In the genomic region with DNA sequence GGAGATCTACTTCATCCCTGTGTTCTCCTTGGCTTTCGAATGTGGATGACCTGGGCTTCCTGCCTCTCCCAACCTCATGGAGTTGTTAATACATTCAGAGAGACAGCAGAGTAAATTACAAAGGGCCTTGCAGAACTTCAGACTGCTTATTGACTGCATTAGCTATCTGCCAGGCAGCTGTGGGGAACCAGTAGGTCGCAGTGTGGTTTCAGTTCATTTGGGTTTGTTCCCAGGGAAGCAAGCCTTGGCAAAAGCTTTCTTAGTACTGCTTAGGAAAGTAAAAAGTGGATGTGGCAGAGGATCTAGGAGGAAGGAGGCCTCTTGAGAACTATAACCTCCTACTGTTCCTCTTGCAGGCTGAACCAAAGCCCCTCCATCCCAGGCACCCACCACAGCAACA, we compare ENCODE assay signal across 14 cellular contexts. TPM values are rescaled to one million over a fixed set of nuclear protein-coding genes. Genes with fewer than 3 reads are reported as not detected.
A peak's percentile ranks its signal among the peaks of the same experiment; 100 is the strongest.
DNase-seq lines count a peak whose midpoint lies in the region; ATAC-seq, FAIRE-seq and TF ChIP-seq lines count a peak whose summit lies in the region.
"Had no signal": no experiment of that assay in that cellular context is flagged by ENCODE, and none has a peak within 500 bp of the region (broad histone marks: within the 10 kb centered on the region; RNA-seq: fewer than 3 reads in every experiment).

No MANE protein-coding gene starts in this region.

- intact Hi-C loops in right lobe of liver (cut with DNase I): no loop called here
- intact Hi-C loops in HepG2 (cut with micrococcal nuclease; ENCODE audit: unreplicated experiment): no loop called here
- intact Hi-C loops in lower lobe of right lung (cut with DNase I): no loop called here

- no peak for TF ChIP-seq EP300 in HepG2 (IDR thresholded peaks at IDR 0.05; ENCODE audit: low read depth in 2 of 2, low read length in 2 of 2)
- no peak for TF ChIP-seq EP300 in HepG2 (CRISPR knock-in tag; IDR thresholded peaks at IDR 0.05; ENCODE audit: borderline replicate concordance)

- no peak for FAIRE-seq in HepG2 (lab: Jason Lieb, UNC)

- POLR2A ChIA-PET in HepG2 (lab: Yijun Ruan, JAX): no interaction called here

- BruUV-seq in HepG2 (replicated peaks; lab: Mats Ljungman, UMichigan): no TSS peak

- H4K20me1 ChIP-seq in HepG2 (ENCODE audit: insufficient read depth, low read length): no peaks in the 10 kb centered on the region

- H3K4me3 Mint-ChIP-seq in glutamatergic neuron (ENCODE audit: unreplicated experiment): no peak overlapping the region
- H3K4me3 Mint-ChIP-seq: mesothelial cell of epicardium, WTC11 had no signal

- H3K36me3 ChIP-seq in right lobe of liver (no peaks in the 10 kb centered on the region), HepG2 (replicated peaks in 1 of 2; ENCODE audit: control insufficient read depth in 1 of 2, insufficient read depth in 2 of 2, low read length in 2 of 2) (no peaks in the 10 kb centered on the region), lower lobe of right lung (no peaks in the 10 kb centered on the region)

- CTCF ChIA-PET in HepG2 (lab: Yijun Ruan, JAX; ENCODE audit: low intra/inter-chr PET ratio, low total read pairs): no interaction called here

- no peak overlapping the region for H3K27ac ChIP-seq in right lobe of liver
- H3K27ac ChIP-seq in HepG2 (ENCODE audit: extremely low read length, insufficient read depth, low read length): no peak overlapping the region
- H3K27ac ChIP-seq in lower lobe of right lung: no peak overlapping the region

- no peaks in the 10 kb centered on the region for H3K79me2 ChIP-seq in HepG2 (ENCODE audit: insufficient read depth, low read length)

- no peak overlapping the region for H3K27ac Mint-ChIP-seq in glutamatergic neuron (ENCODE audit: unreplicated experiment)
- H3K27ac Mint-ChIP-seq: mesothelial cell of epicardium, WTC11 had no signal

- H3K4me1 Mint-ChIP-seq in glutamatergic neuron (ENCODE audit: low read depth, unreplicated experiment): no peaks in the 10 kb centered on the region
- H3K4me1 Mint-ChIP-seq: mesothelial cell of epicardium had no signal

- H3K9me3 ChIP-seq in right lobe of liver (no peaks in the 10 kb centered on the region), HepG2 (ENCODE audit: low read length) (no peaks in the 10 kb centered on the region), lower lobe of right lung (no peaks in the 10 kb centered on the region)

- no peak for TF ChIP-seq CTCF in right lobe of liver (IDR thresholded peaks at IDR 0.05)
- TF ChIP-seq CTCF in HepG2 (CRISPR knock-in tag; IDR thresholded peaks at IDR 0.05): no peak
- peak; percentile 44 for TF ChIP-seq CTCF in choroid plexus epithelial cell (conservative IDR thresholded peaks at IDR 0.05; ENCODE audit: low read depth, low read length)
- no peak for TF ChIP-seq CTCF in lower lobe of right lung (IDR thresholded peaks at IDR 0.05)
- no peak for TF ChIP-seq CTCF in glutamatergic neuron (IDR thresholded peaks at IDR 0.05; ENCODE audit: partially characterized antibody, unreplicated experiment)

- no peak overlapping the region for H3K4me3 ChIP-seq in right lobe of liver
- H3K4me3 ChIP-seq in HepG2 (replicated peaks in 1 of 3; ENCODE audit: insufficient read depth in 1 of 3, low read depth in 2 of 3, low read length in 3 of 3): no peak overlapping the region
- no peak overlapping the region for H3K4me3 ChIP-seq in choroid plexus epithelial cell (ENCODE audit: low read depth, low read length)
- H3K4me3 ChIP-seq in lower lobe of right lung: no peak overlapping the region

- no peak for TF ChIP-seq RAD21 in HepG2 (CRISPR knock-in tag; IDR thresholded peaks at IDR 0.05)

- H3K36me3 Mint-ChIP-seq in glutamatergic neuron (ENCODE audit: unreplicated experiment): peaks cover 5% of the 10 kb centered on the region
- H3K36me3 Mint-ChIP-seq: mesothelial cell of epicardium, WTC11 had no signal

- ATAC-seq in right lobe of liver: peak; percentile 30 to 75 (median 50)
- no peak for ATAC-seq in HepG2
- peak; percentile 10 to 50 for ATAC-seq in lower lobe of right lung
- ATAC-seq in HG02973 (IDR thresholded peaks at IDR 0.05; ENCODE audit: unreplicated experiment): no peak
- ATAC-seq: WTC11 had no signal

- no peak overlapping the region for H3K4me2 ChIP-seq in HepG2 (ENCODE audit: low read depth, low read length)

- H2AFZ ChIP-seq in HepG2 (ENCODE audit: low read length): no peak overlapping the region

- TF ChIP-seq POLR2A in right lobe of liver (IDR thresholded peaks at IDR 0.05) (no peak), HepG2 (IDR thresholded peaks at IDR 0.05; ENCODE audit: insufficient read depth in 1 of 2, low read depth in 2 of 2, low read length in 2 of 2) (no peak)

- in situ Hi-C loops in HepG2 (cut with HindIII; ENCODE audit: extremely low pct_ligation_motif_present, low pct_unique_long_range_greater_than_20kb): loop anchor here (5.0 kb wide), 1 partner anchor 83 kb away; no protein-coding TSS in a partner anchor

- peaks cover 1% of the 10 kb centered on the region for H3K27me3 Mint-ChIP-seq in glutamatergic neuron (ENCODE audit: unreplicated experiment)

- no peak for DNase-seq in right lobe of liver
- no peak for DNase-seq in HepG2 (ENCODE audit: low spot score)
- DNase-seq in choroid plexus epithelial cell (ENCODE audit: low read depth): peak; percentile 92
- no peak for DNase-seq in lower lobe of right lung
- DNase-seq in amniotic stem cell (lab: John Stamatoyannopoulos, UW): no peak
- DNase-seq in foreskin melanocyte: no peak
- DNase-seq in glutamatergic neuron: no peak
- DNase-seq: ACHN, cortex of kidney, NCI-H446 had no signal

- H3K9ac ChIP-seq in HepG2 (ENCODE audit: insufficient read depth, low read depth, low read length): no peak overlapping the region

- H3K4me1 ChIP-seq in right lobe of liver (no peaks in the 10 kb centered on the region), HepG2 (ENCODE audit: insufficient read depth, low read length) (peaks cover 7% of the 10 kb centered on the region), lower lobe of right lung (peaks cover 9% of the 10 kb centered on the region)

- H3K9me3 Mint-ChIP-seq in glutamatergic neuron (ENCODE audit: unreplicated experiment): no peaks in the 10 kb centered on the region

- H3K27me3 ChIP-seq in right lobe of liver (no peaks in the 10 kb centered on the region), HepG2 (ENCODE audit: control insufficient read depth in 1 of 2, insufficient read depth in 2 of 2, low read length in 2 of 2) (peaks cover 0 to 17% of the 10 kb centered on the region in 2 experiments; a peak in 2 of 5 replicates), lower lobe of right lung (ENCODE audit: low read depth) (no peaks in the 10 kb centered on the region)

- WGBS in right lobe of liver (ENCODE audit: insufficient coverage, low coverage, low lambda C conversion rate, missing lambda C conversion rate): 61% methylated on average over 2 of the region's 2 CpGs
- WGBS in HepG2 (ENCODE audit: low lambda C conversion rate): 45% methylated on average over 2 of the region's 2 CpGs

RNA-seq across cellular contexts. Expression of a gene that starts 9.2 kb away (rescaled TPM):
- total RNA-seq in right lobe of liver: not detected
- under 0.01 TPM in 1 of 2 replicates, not detected in the other for total RNA-seq in HepG2 (2016; rRNA removed; fragmentation: Illumina TruSeq; extraction: Trizol)
- under 0.01 TPM in 1 of 2 replicates, not detected in the other for total RNA-seq in HepG2 (2016; cell fraction: cytosol; rRNA removed; fragmentation: Illumina TruSeq; extraction: Trizol; ENCODE audit: low read depth)
- total RNA-seq in HepG2 (2016; cell fraction: insoluble cytoplasmic fraction; rRNA removed; fragmentation: Illumina TruSeq; extraction: Trizol): 0.02 TPM in 1 of 2 replicates, not detected in the other
- total RNA-seq in HepG2 (2016; cell fraction: membrane; rRNA removed; fragmentation: Illumina TruSeq; extraction: Trizol): not detected in 2 replicates
- total RNA-seq in HepG2 (2016; cell fraction: nucleus; rRNA removed; fragmentation: Illumina TruSeq; extraction: Trizol): not detected in 2 replicates
- polyA plus RNA-seq in HepG2 (2011; rRNA removed): not detected in 2 replicates
- not detected in 2 replicates for polyA plus RNA-seq in HepG2 (2011; cell fraction: cytosol; rRNA removed)
- polyA plus RNA-seq in HepG2 (2011; cell fraction: nucleus; rRNA removed): 0.02 TPM in 1 of 2 replicates, not detected in the other
- polyA plus RNA-seq in HepG2 (2012): not detected in 2 replicates
- polyA plus RNA-seq in HepG2 (2016; cell fraction: cytosol; fragmentation: Illumina TruSeq; extraction: Trizol; ENCODE audit: low read depth): 0.01 and 0.02 TPM in 2 replicates
- not detected in 2 replicates for polyA plus RNA-seq in HepG2 (2016; cell fraction: insoluble cytoplasmic fraction; fragmentation: Illumina TruSeq; extraction: Trizol; ENCODE audit: low read depth)
- polyA plus RNA-seq in HepG2 (2016; cell fraction: membrane; fragmentation: Illumina TruSeq; extraction: Trizol; ENCODE audit: low read depth): not detected in 2 replicates
- not detected in 2 replicates for polyA plus RNA-seq in HepG2 (2016; cell fraction: nucleus; fragmentation: Illumina TruSeq; extraction: Trizol; ENCODE audit: insufficient read depth, low read depth)
- polyA minus RNA-seq in HepG2 (2011; rRNA and poly(A)+ RNA removed; ENCODE audit: low replicate concordance): not detected in 2 replicates
- not detected in 2 replicates for polyA minus RNA-seq in HepG2 (2011; cell fraction: cytosol; rRNA and poly(A)+ RNA removed)
- polyA minus RNA-seq in HepG2 (2011; cell fraction: nucleus; rRNA and poly(A)+ RNA removed): under 0.01 TPM in 1 of 2 replicates, not detected in the other
- 1.0 TPM for total RNA-seq in lower lobe of right lung
- total RNA-seq in glutamatergic neuron (ENCODE audit: unreplicated experiment): not detected
- total RNA-seq: H4 had no signal

RNA-seq across cellular contexts. Expression of a gene that starts 41.4 kb away (rescaled TPM):
- total RNA-seq in right lobe of liver (100 to 1,000 TPM in 3 of 6 experiments, 10 to 100 TPM in 3; 64.8 to 133 (median 95.7) TPM), HepG2 (2016; rRNA removed; fragmentation: Illumina TruSeq; extraction: Trizol) (250 and 371 TPM in 2 replicates), lower lobe of right lung (163 TPM), glutamatergic neuron (ENCODE audit: unreplicated experiment) (82.4 TPM)
- 82.0 and 100 TPM in 2 replicates for total RNA-seq in HepG2 (2016; cell fraction: cytosol; rRNA removed; fragmentation: Illumina TruSeq; extraction: Trizol; ENCODE audit: low read depth)
- total RNA-seq in HepG2 (2016; cell fraction: insoluble cytoplasmic fraction; rRNA removed; fragmentation: Illumina TruSeq; extraction: Trizol): 255 and 390 TPM in 2 replicates
- 165 and 176 TPM in 2 replicates for total RNA-seq in HepG2 (2016; cell fraction: membrane; rRNA removed; fragmentation: Illumina TruSeq; extraction: Trizol)
- 97.3 and 103 TPM in 2 replicates for total RNA-seq in HepG2 (2016; cell fraction: nucleus; rRNA removed; fragmentation: Illumina TruSeq; extraction: Trizol)
- 104 and 136 TPM in 2 replicates for polyA plus RNA-seq in HepG2 (2011; rRNA removed)
- polyA plus RNA-seq in HepG2 (2011; cell fraction: cytosol; rRNA removed): 79.2 and 103 TPM in 2 replicates
- 29.6 and 38.4 TPM in 2 replicates for polyA plus RNA-seq in HepG2 (2011; cell fraction: nucleus; rRNA removed)
- 160 and 173 TPM in 2 replicates for polyA plus RNA-seq in HepG2 (2012)
- 83.3 and 87.7 TPM in 2 replicates for polyA plus RNA-seq in HepG2 (2016; cell fraction: cytosol; fragmentation: Illumina TruSeq; extraction: Trizol; ENCODE audit: low read depth)
- 345 and 373 TPM in 2 replicates for polyA plus RNA-seq in HepG2 (2016; cell fraction: insoluble cytoplasmic fraction; fragmentation: Illumina TruSeq; extraction: Trizol; ENCODE audit: low read depth)
- polyA plus RNA-seq in HepG2 (2016; cell fraction: membrane; fragmentation: Illumina TruSeq; extraction: Trizol; ENCODE audit: low read depth): 131 and 143 TPM in 2 replicates
- polyA plus RNA-seq in HepG2 (2016; cell fraction: nucleus; fragmentation: Illumina TruSeq; extraction: Trizol; ENCODE audit: insufficient read depth, low read depth): 129 and 132 TPM in 2 replicates
- polyA minus RNA-seq in HepG2 (2011; rRNA and poly(A)+ RNA removed; ENCODE audit: low replicate concordance): 27.3 and 92.0 TPM in 2 replicates
- 75.4 and 86.8 TPM in 2 replicates for polyA minus RNA-seq in HepG2 (2011; cell fraction: cytosol; rRNA and poly(A)+ RNA removed)
- 78.9 and 82.8 TPM in 2 replicates for polyA minus RNA-seq in HepG2 (2011; cell fraction: nucleus; rRNA and poly(A)+ RNA removed)

Comparison
In these comparisons a context has a peak if more than half of its experiments do, and no peak if none do; other contexts are left out.
1. ATAC-seq: peak in right lobe of liver (4 of 4) and lower lobe of right lung (2 of 2); none in HepG2 (single experiment) and HG02973 (single experiment).